40 cellular contexts compared by ENCODE assay signal in the genomic region with DNA sequence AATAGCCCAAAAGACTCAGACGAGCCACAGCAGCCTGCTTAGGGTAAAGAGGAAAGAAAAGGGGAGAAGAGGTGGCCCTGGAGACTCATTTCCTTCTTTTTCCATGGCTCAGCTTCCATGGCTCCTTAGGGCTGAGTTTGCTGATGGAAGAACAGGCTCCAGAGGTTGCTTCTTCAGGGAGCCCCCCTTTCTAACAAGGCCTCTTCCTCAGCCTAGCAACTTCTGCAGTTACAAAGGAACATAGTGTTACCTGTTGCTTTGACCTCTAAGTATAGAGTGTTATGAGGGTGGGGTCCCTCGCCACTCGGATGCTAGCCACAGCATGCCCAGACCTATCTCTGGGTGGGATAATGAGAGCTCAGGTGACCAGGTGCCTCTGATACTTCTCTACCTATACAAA. TPM values are rescaled to one million over a fixed set of nuclear protein-coding genes. Genes with fewer than 3 reads are reported as not detected.
DNase-seq lines count a peak whose midpoint lies in the region; ATAC-seq, FAIRE-seq and TF ChIP-seq lines count a peak whose summit lies in the region.
"Had no signal": no experiment of that assay in that cellular context is flagged by ENCODE, and none has a peak within 500 bp of the region (broad histone marks: within the 10 kb centered on the region; RNA-seq: fewer than 3 reads in every experiment).

No MANE protein-coding gene starts in this region.

- no peaks in the 10 kb centered on the region for H3K4me1 Mint-ChIP-seq in activated CD4-positive, alpha-beta T cell treated with anti-CD3 and anti-CD28 coated beads, Interleukin-2, amount 10 ng/mL, durations not matched to agents 24 days and 14 days
- H3K4me1 Mint-ChIP-seq: CD4-positive, alpha-beta memory T cell; CD4-positive, CD25-positive, alpha-beta regulatory T cell had no signal

- H4K91ac ChIP-seq in trophoblast cell (ENCODE audit: low read depth, low read length) = no peak overlapping the region

- DNase-seq in activated CD4-positive, alpha-beta T cell treated with anti-CD3 and anti-CD28 coated beads, Interleukin-2, amount 10 ng/mL, durations not matched to agents 24 days and 14 days = peak; percentile 32
- no peak for DNase-seq in activated CD4-positive, alpha-beta T cell treated with anti-CD3 and anti-CD28 coated beads for 1 hour
- peak; percentile 75 for DNase-seq in esophagus muscularis mucosa (ENCODE audit: extremely low spot score)
- no peak for DNase-seq in trophoblast cell
- DNase-seq in frontal cortex (ENCODE audit: low spot score in 2 of 2) = no peak
- DNase-seq: 8988T; ACHN; AML-193; BE2C; C1 segment of cervical spinal cord; Caco-2; Calu3; CD4-positive, alpha-beta memory T cell; CD4-positive, alpha-beta T cell; CD4-positive, CD25-positive, alpha-beta regulatory T cell; CD8-positive, alpha-beta memory T cell; CD8-positive, alpha-beta T cell; COR-L47; DMS 273 treated with DMSO at 0.1 percent for 48 hours; DMS153; DMS53; DMS79; DMS79 treated with DMSO at 0.1 percent for 48 hours; DND-41; EL had no signal

- no peak for TF ChIP-seq POLR2A in esophagus muscularis mucosa (IDR thresholded peaks at IDR 0.05; ENCODE audit: low read depth)

- H3K27me3 ChIP-seq in esophagus muscularis mucosa (no peaks in the 10 kb centered on the region), trophoblast cell (ENCODE audit: insufficient read depth, low read length) (no peaks in the 10 kb centered on the region)
- H3K27me3 ChIP-seq: BLaER1; BLaER1 treated with 17β-estradiol and CSF1 and Interleukin-3, amounts not matched to agents 10 nM and 100 nM had no signal

- H3K23ac ChIP-seq in trophoblast cell (ENCODE audit: low read length) = no peak overlapping the region

- no peaks in the 10 kb centered on the region for H3K36me3 Mint-ChIP-seq in activated CD4-positive, alpha-beta T cell treated with anti-CD3 and anti-CD28 coated beads, Interleukin-2, amount 10 ng/mL, durations not matched to agents 24 days and 14 days (ENCODE audit: low read depth)
- H3K36me3 Mint-ChIP-seq: CD14-positive monocyte; CD4-positive, alpha-beta memory T cell; CD4-positive, CD25-positive, alpha-beta regulatory T cell; CD8-positive, alpha-beta memory T cell; CD8-positive, alpha-beta T cell had no signal

- no peak overlapping the region for H3K9ac ChIP-seq in trophoblast cell (ENCODE audit: low read length)
- H3K9ac ChIP-seq: BLaER1; BLaER1 treated with 17β-estradiol and CSF1 and Interleukin-3, amounts not matched to agents 10 nM and 100 nM had no signal

- TF ChIP-seq EP300 in esophagus muscularis mucosa (IDR thresholded peaks at IDR 0.05) = no peak

- no peak overlapping the region for H2BK12ac ChIP-seq in trophoblast cell (ENCODE audit: low read length)

- POLR2A ChIA-PET in HEK293 (lab: Yijun Ruan, JAX) = no interaction called here

- no peak overlapping the region for H4K8ac ChIP-seq in trophoblast cell (ENCODE audit: low read depth, low read length)

- H3K14ac ChIP-seq in trophoblast cell (ENCODE audit: low read length) = no peak overlapping the region

- no peak overlapping the region for H3K4me3 ChIP-seq in HEK293 (ENCODE audit: low read depth, low read length)
- no peak overlapping the region for H3K4me3 ChIP-seq in esophagus muscularis mucosa
- H3K4me3 ChIP-seq in trophoblast cell (ENCODE audit: low read depth, low read length) = no peak overlapping the region
- H3K4me3 ChIP-seq: A549; BLaER1; BLaER1 treated with 17β-estradiol and CSF1 and Interleukin-3, amounts not matched to agents 10 nM and 100 nM had no signal

- no peak overlapping the region for H3K27ac ChIP-seq in HEK293 (ENCODE audit: extremely low read depth, low read depth, low read length)
- no peak overlapping the region for H3K27ac ChIP-seq in esophagus muscularis mucosa (replicated peaks in 1 of 4)
- H3K27ac ChIP-seq in trophoblast cell (ENCODE audit: low read depth, low read length) = no peak overlapping the region
- H3K27ac ChIP-seq: 22Rv1; A549; BLaER1; BLaER1 treated with 17β-estradiol and CSF1 and Interleukin-3, amounts not matched to agents 10 nM and 100 nM; C4-2B had no signal

- peak overlapping the region; percentile 47 for H2BK120ac ChIP-seq in trophoblast cell (ENCODE audit: insufficient read depth, low read length, poor library complexity)

- no peak overlapping the region for H2BK5ac ChIP-seq in trophoblast cell (ENCODE audit: low read depth, low read length, poor library complexity)

- no peaks in the 10 kb centered on the region for H3K79me2 ChIP-seq in trophoblast cell (ENCODE audit: control insufficient read depth, insufficient read depth, low read length, poor library complexity)

- CTCF ChIA-PET in HEK293 (lab: Yijun Ruan, JAX) = interaction anchor here (1.9 to 5.0 kb wide), 4 partner anchors 8 to 213 kb away, joined by 4 to 45 read pairs (median 8); no protein-coding TSS in a partner anchor

- H3K4me2 ChIP-seq in trophoblast cell (ENCODE audit: low read length) = no peak overlapping the region
- H3K4me2 ChIP-seq: A549; BLaER1; BLaER1 treated with 17β-estradiol and CSF1 and Interleukin-3, amounts not matched to agents 10 nM and 100 nM had no signal

- H3K36me3 ChIP-seq in HEK293 (ENCODE audit: control insufficient read depth in 2 of 2, insufficient read depth in 1 of 2, low read length in 2 of 2) (no peaks in the 10 kb centered on the region), esophagus muscularis mucosa (no peaks in the 10 kb centered on the region), trophoblast cell (ENCODE audit: control insufficient read depth in 1 of 2, insufficient read depth in 2 of 2, low read length in 2 of 2) (no peaks in the 10 kb centered on the region)
- H3K36me3 ChIP-seq: BE2C; BLaER1; BLaER1 treated with 17β-estradiol and CSF1 and Interleukin-3, amounts not matched to agents 10 nM and 100 nM had no signal

- 88% methylated on average over 3 of the region's 3 CpGs for WGBS in esophagus muscularis mucosa
- no CpG with 5 or more reads among the region's 3 CpGs for WGBS in trophoblast cell (ENCODE audit: extremely low coverage, insufficient coverage, insufficient read length)

- intact Hi-C loops in activated CD4-positive, alpha-beta T cell treated with anti-CD3 and anti-CD28 coated beads, Interleukin-2, amount 10 ng/mL, durations not matched to agents 24 days and 14 days (cut with micrococcal nuclease) = no loop called here
- intact Hi-C loops in esophagus muscularis mucosa (cut with DNase I) = no loop called here

- peak overlapping the region; percentile 7 for H2AK5ac ChIP-seq in trophoblast cell (ENCODE audit: low read length)

- peaks cover 20% of the 10 kb centered on the region for H3K27me3 Mint-ChIP-seq in activated CD4-positive, alpha-beta T cell treated with anti-CD3 and anti-CD28 coated beads, Interleukin-2, amount 10 ng/mL, durations not matched to agents 24 days and 14 days

- no peak overlapping the region for H3K18ac ChIP-seq in trophoblast cell (ENCODE audit: low read length)

- H3K9me3 ChIP-seq in HEK293 (ENCODE audit: control insufficient read depth, insufficient read depth, low read depth, low read length) (no peaks in the 10 kb centered on the region), esophagus muscularis mucosa (no peaks in the 10 kb centered on the region), trophoblast cell (ENCODE audit: insufficient read depth, low read depth, low read length) (no peaks in the 10 kb centered on the region)
- H3K9me3 ChIP-seq: A549; BE2C; BLaER1; BLaER1 treated with 17β-estradiol and CSF1 and Interleukin-3, amounts not matched to agents 10 nM and 100 nM; Caco-2 had no signal

- no peak overlapping the region for H2AFZ ChIP-seq in trophoblast cell (ENCODE audit: insufficient read depth, low read length, poor library complexity)

- TF ChIP-seq CTCF in HEK293 (tag by site-specific recombination; IDR thresholded peaks at IDR 0.05) (no peak), esophagus muscularis mucosa (IDR thresholded peaks at IDR 0.05) (no peak)

- no peak overlapping the region for H3K4me3 Mint-ChIP-seq in activated CD4-positive, alpha-beta T cell treated with anti-CD3 and anti-CD28 coated beads, Interleukin-2, amount 10 ng/mL, durations not matched to agents 24 days and 14 days
- H3K4me3 Mint-ChIP-seq: B cell; CD14-positive monocyte; CD4-positive, alpha-beta T cell; CD4-positive, CD25-positive, alpha-beta regulatory T cell; CD8-positive, alpha-beta memory T cell; CD8-positive, alpha-beta T cell had no signal

- no peaks in the 10 kb centered on the region for H3K9me3 Mint-ChIP-seq in activated CD4-positive, alpha-beta T cell treated with anti-CD3 and anti-CD28 coated beads, Interleukin-2, amount 10 ng/mL, durations not matched to agents 24 days and 14 days
- H3K9me3 Mint-ChIP-seq: CD4-positive, alpha-beta memory T cell; CD4-positive, alpha-beta T cell; CD4-positive, CD25-positive, alpha-beta regulatory T cell; CD8-positive, alpha-beta memory T cell; CD8-positive, alpha-beta T cell had no signal

- H3K4ac ChIP-seq in trophoblast cell (ENCODE audit: low read depth, low read length) = no peak overlapping the region

- no peaks in the 10 kb centered on the region for H3K4me1 ChIP-seq in HEK293 (ENCODE audit: control insufficient read depth, insufficient read depth, low read length)
- H3K4me1 ChIP-seq in esophagus muscularis mucosa = peaks cover 7 to 15% (median 11%) of the 10 kb centered on the region in 4 donors
- H3K4me1 ChIP-seq in trophoblast cell (ENCODE audit: control insufficient read depth in 1 of 2, insufficient read depth in 2 of 2, low read length in 2 of 2) = peaks cover 4 to 7% of the 10 kb centered on the region in 2 experiments
- H3K4me1 ChIP-seq: BE2C; BLaER1; BLaER1 treated with 17β-estradiol and CSF1 and Interleukin-3, amounts not matched to agents 10 nM and 100 nM had no signal

- no peak overlapping the region for H4K12ac ChIP-seq in trophoblast cell (ENCODE audit: low read depth, low read length)

- FAIRE-seq in frontal cortex (lab: Jason Lieb, UNC) = no peak
- FAIRE-seq: A204.1, A549, D721Med had no signal

- ATAC-seq in GM19452 (IDR thresholded peaks at IDR 0.05; ENCODE audit: unreplicated experiment) (no peak), GM19455 (IDR thresholded peaks at IDR 0.05; ENCODE audit: unreplicated experiment) (no peak)
- ATAC-seq: A549; CD8-positive, alpha-beta T cell had no signal

- no peaks in the 10 kb centered on the region for H3K79me1 ChIP-seq in trophoblast cell (ENCODE audit: low read length)

- H3K27ac Mint-ChIP-seq in activated CD4-positive, alpha-beta T cell treated with anti-CD3 and anti-CD28 coated beads, Interleukin-2, amount 10 ng/mL, durations not matched to agents 24 days and 14 days = no peak overlapping the region
- H3K27ac Mint-ChIP-seq: B cell; CD4-positive, alpha-beta memory T cell; CD4-positive, alpha-beta T cell; CD4-positive, CD25-positive, alpha-beta regulatory T cell; CD8-positive, alpha-beta memory T cell; CD8-positive, alpha-beta T cell had no signal

TF ChIP-seq in HEK293, 187 proteins besides CTCF, POLR2A, EP300 and RAD21:
- TF ChIP-seq SCRT2 (tag by site-specific recombination; IDR thresholded peaks at IDR 0.05) = peak; percentile 56; the same call in 1 of the 2 replicates
- TF ChIP-seq ZNF121 (tag by site-specific recombination; IDR thresholded peaks at IDR 0.05) = no peak

RNA-seq across cellular contexts. Expression of a gene that starts 43.2 kb away (rescaled TPM):
- total RNA-seq in activated CD4-positive, alpha-beta T cell treated with anti-CD3 and anti-CD28 coated beads, Interleukin-2, amount 10 ng/mL, durations not matched to agents 24 days and 14 days = 0.51 and 1.1 TPM in 2 replicates
- total RNA-seq in esophagus muscularis mucosa = 1 to 10 TPM; 3.1 to 5.8 (median 3.9) TPM
- polyA plus RNA-seq in trophoblast cell (2013) = not detected in 2 replicates
- 4.5 TPM for total RNA-seq in frontal cortex
- total RNA-seq: A172; A673; Caco-2; Calu3; CD4-positive, alpha-beta T cell; CD4-positive, CD25-positive, alpha-beta regulatory T cell; CD8-positive, alpha-beta T cell; Daoy had no signal
- polyA plus RNA-seq: A549 had no signal

Comparison
In these comparisons a context has a peak if more than half of its experiments do, and no peak if none do; other contexts are left out.
1. DNase-seq: peak in activated CD4-positive, alpha-beta T cell treated with anti-CD3 and anti-CD28 coated beads, Interleukin-2, amount 10 ng/mL, durations not matched to agents 24 days and 14 days (single experiment) and esophagus muscularis mucosa (single experiment); none in activated CD4-positive, alpha-beta T cell treated with anti-CD3 and anti-CD28 coated beads for 1 hour (single experiment), trophoblast cell (0 of 2) and frontal cortex (0 of 2).